ENCODE assay signal across 21 cellular contexts in the genomic region with DNA sequence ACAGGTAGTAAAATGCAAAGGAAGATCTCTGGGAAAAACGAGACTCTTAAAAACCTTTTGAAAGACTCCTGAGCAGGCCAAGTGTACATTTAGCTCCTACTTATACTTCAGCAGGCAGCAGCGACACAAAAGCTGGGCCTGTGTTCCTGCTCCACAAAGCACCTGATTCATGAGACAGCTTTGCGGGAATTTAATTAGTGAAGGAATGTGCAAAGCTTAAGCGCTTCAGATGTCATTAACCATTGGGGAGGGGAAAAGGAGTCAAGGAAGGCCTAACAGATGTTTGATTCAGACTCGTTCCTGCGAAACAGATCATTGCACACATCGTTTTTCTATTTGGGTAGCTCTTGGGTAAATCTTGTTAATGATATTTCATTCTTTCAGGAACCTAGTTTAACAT.
DNase-seq lines count a peak whose midpoint lies in the region; ATAC-seq and TF ChIP-seq lines count a peak whose summit lies in the region.
"Had no signal": no experiment of that assay in that cellular context is flagged by ENCODE, and none has a peak within 500 bp of the region (broad histone marks: within the 10 kb centered on the region; RNA-seq: fewer than 3 reads in every experiment).

No MANE protein-coding gene starts in this region.

- CTCF ChIA-PET in WTC11 (lab: Charles Lee), result interaction anchor here (1.2 kb wide), 1 partner anchor 38 kb away, joined by 3 read pairs; no protein-coding TSS in a partner anchor

- peak overlapping the region; percentile 34 for H3K27ac Mint-ChIP-seq in WTC11
- H3K27ac Mint-ChIP-seq: activated naive CD4-positive, alpha-beta T cell treated with anti-CD3 and anti-CD28 coated beads, Interleukin-2, amount 50 U/mL, for 24 hours; stimulated activated effector memory CD8-positive, alpha-beta T cell treated with anti-CD3 and anti-CD28 coated beads, Interleukin-12 subunit alpha, Interleukin-12 subunit beta, amount 100 ng/mL, for 72 hours; T-helper 2 cell treated with Interferon-gamma antibody and Interleukin-4, amounts not matched to agents 5 μg/mL and 100 μg/mL, for 36 hours had no signal

- DNase-seq in H7 (peak; percentile 18), WTC11 (ENCODE audit: low spot score) (no peak), kidney epithelial cell (ENCODE audit: low read depth) (peak; percentile 87), retinal pigment epithelial cell (ENCODE audit: low read depth) (peak; percentile 92), NCI-H510A (lab: John Stamatoyannopoulos, UW) (no peak), cerebellar cortex (ENCODE audit: low spot score) (no peak), NCI-H187 (lab: John Stamatoyannopoulos, UW) (no peak)
- DNase-seq: activated CD8-positive, alpha-beta memory T cell treated with anti-CD3 and anti-CD28 coated beads for 24 hours; body of pancreas; cortex of kidney; hippocampal formation; KG1; midbrain; NCI-H2029 treated with DMSO at 0.1 percent for 48 hours; NCI-H748 treated with DMSO at 0.1 percent for 48 hours; SK-N-SH; testis had no signal

- no peaks in the 10 kb centered on the region for H3K27me3 Mint-ChIP-seq in WTC11 (ENCODE audit: low read depth)

- H3K4me3 Mint-ChIP-seq in WTC11, result no peak overlapping the region
- H3K4me3 Mint-ChIP-seq: activated naive CD4-positive, alpha-beta T cell treated with anti-CD3 and anti-CD28 coated beads, Interleukin-2, amount 50 U/mL, for 24 hours; stimulated activated effector memory CD8-positive, alpha-beta T cell treated with anti-CD3 and anti-CD28 coated beads, Interleukin-12 subunit alpha, Interleukin-12 subunit beta, amount 100 ng/mL, for 72 hours; T-helper 2 cell treated with Interferon-gamma antibody and Interleukin-4, amounts not matched to agents 5 μg/mL and 100 μg/mL, for 36 hours had no signal

- H3K36me3 Mint-ChIP-seq in WTC11, result no peaks in the 10 kb centered on the region
- H3K36me3 Mint-ChIP-seq: activated naive CD4-positive, alpha-beta T cell treated with anti-CD3 and anti-CD28 coated beads, Interleukin-2, amount 50 U/mL, for 24 hours; stimulated activated effector memory CD8-positive, alpha-beta T cell treated with anti-CD3 and anti-CD28 coated beads, Interleukin-12 subunit alpha, Interleukin-12 subunit beta, amount 100 ng/mL, for 72 hours had no signal

- TF ChIP-seq CTCF in WTC11 (IDR thresholded peaks at IDR 0.05) (no peak), kidney epithelial cell (IDR thresholded peaks at IDR 0.05; ENCODE audit: insufficient read depth, low read length, poor library complexity, severe bottlenecking) (no peak), retinal pigment epithelial cell (conservative IDR thresholded peaks at IDR 0.05; ENCODE audit: low read depth, low read length) (no peak)

- H3K9me3 Mint-ChIP-seq in WTC11, result peaks cover 11% of the 10 kb centered on the region
- H3K9me3 Mint-ChIP-seq: activated naive CD4-positive, alpha-beta T cell treated with anti-CD3 and anti-CD28 coated beads, Interleukin-2, amount 50 U/mL, for 24 hours; stimulated activated effector memory CD8-positive, alpha-beta T cell treated with anti-CD3 and anti-CD28 coated beads, Interleukin-12 subunit alpha, Interleukin-12 subunit beta, amount 100 ng/mL, for 72 hours; T-helper 2 cell treated with Interferon-gamma antibody and Interleukin-4, amounts not matched to agents 5 μg/mL and 100 μg/mL, for 36 hours had no signal

- ATAC-seq in WTC11, result peak; percentile 71
- ATAC-seq: body of pancreas; stimulated activated effector memory CD8-positive, alpha-beta T cell treated with anti-CD3 and anti-CD28 coated beads, Interleukin-12 subunit alpha, Interleukin-12 subunit beta, amount 100 ng/mL, for 72 hours had no signal

- H3K36me3 ChIP-seq in H7 (replicated peaks; ENCODE audit: control insufficient read depth, insufficient read depth, low read length), result no peaks in the 10 kb centered on the region
- no peaks in the 10 kb centered on the region for H3K36me3 ChIP-seq in kidney epithelial cell (ENCODE audit: control insufficient read depth, insufficient read depth, low read length)
- H3K36me3 ChIP-seq: neutrophil had no signal

- peaks cover 18% of the 10 kb centered on the region for H3K4me1 Mint-ChIP-seq in WTC11
- H3K4me1 Mint-ChIP-seq: activated naive CD4-positive, alpha-beta T cell treated with anti-CD3 and anti-CD28 coated beads, Interleukin-2, amount 50 U/mL, for 24 hours; stimulated activated effector memory CD8-positive, alpha-beta T cell treated with anti-CD3 and anti-CD28 coated beads, Interleukin-12 subunit alpha, Interleukin-12 subunit beta, amount 100 ng/mL, for 72 hours had no signal

- POLR2A ChIA-PET in WTC11 (lab: Charles Lee), result no interaction called here

- H3K27me3 ChIP-seq in H7 (ENCODE audit: control insufficient read depth, insufficient read depth, low read length) (no peaks in the 10 kb centered on the region), kidney epithelial cell (ENCODE audit: control insufficient read depth, insufficient read depth, low read length) (no peaks in the 10 kb centered on the region)
- H3K27me3 ChIP-seq: body of pancreas, neutrophil, testis had no signal

- no peak overlapping the region for H3K4me3 ChIP-seq in H7 (ENCODE audit: insufficient read depth, low read depth, low read length)
- H3K4me3 ChIP-seq in kidney epithelial cell (ENCODE audit: low read depth, low read length), result no peak overlapping the region
- H3K4me3 ChIP-seq in retinal pigment epithelial cell (ENCODE audit: low read length), result no peak overlapping the region
- H3K4me3 ChIP-seq: body of pancreas, testis had no signal

TF ChIP-seq in WTC11, 78 proteins besides CTCF, POLR2A, EP300 and RAD21:
- TF ChIP-seq FOXJ3 (CRISPR knock-in tag; IDR thresholded peaks at IDR 0.05; ENCODE audit: borderline replicate concordance) (no peak), HMGA2 (CRISPR knock-in tag; IDR thresholded peaks at IDR 0.05) (no peak), NR3C1 (CRISPR knock-in tag; conservative IDR thresholded peaks at IDR 0.05; ENCODE audit: low read depth) (no peak)
- TF ChIP-seq, protein P1, sequence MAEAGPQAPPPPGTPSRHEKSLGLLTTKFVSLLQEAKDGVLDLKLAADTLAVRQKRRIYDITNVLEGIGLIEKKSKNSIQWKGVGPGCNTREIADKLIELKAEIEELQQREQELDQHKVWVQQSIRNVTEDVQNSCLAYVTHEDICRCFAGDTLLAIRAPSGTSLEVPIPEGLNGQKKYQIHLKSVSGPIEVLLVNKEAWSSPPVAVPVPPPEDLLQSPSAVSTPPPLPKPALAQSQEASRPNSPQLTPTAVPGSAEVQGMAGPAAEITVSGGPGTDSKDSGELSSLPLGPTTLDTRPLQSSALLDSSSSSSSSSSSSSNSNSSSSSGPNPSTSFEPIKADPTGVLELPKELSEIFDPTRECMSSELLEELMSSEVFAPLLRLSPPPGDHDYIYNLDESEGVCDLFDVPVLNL (CRISPR knock-in tag; IDR thresholded peaks at IDR 0.05; ENCODE audit: borderline replicate concordance, low read depth), result no peak

Comparison
In these comparisons a context has a peak if more than half of its experiments do, and no peak if none do; other contexts are left out.
1. DNase-seq: peak in H7 (single experiment), kidney epithelial cell (single experiment) and retinal pigment epithelial cell (single experiment); none in WTC11 (single experiment), NCI-H510A (single experiment), cerebellar cortex (single experiment) and NCI-H187 (0 of 2).